21 cellular contexts compared by ENCODE assay signal in the genomic region with DNA sequence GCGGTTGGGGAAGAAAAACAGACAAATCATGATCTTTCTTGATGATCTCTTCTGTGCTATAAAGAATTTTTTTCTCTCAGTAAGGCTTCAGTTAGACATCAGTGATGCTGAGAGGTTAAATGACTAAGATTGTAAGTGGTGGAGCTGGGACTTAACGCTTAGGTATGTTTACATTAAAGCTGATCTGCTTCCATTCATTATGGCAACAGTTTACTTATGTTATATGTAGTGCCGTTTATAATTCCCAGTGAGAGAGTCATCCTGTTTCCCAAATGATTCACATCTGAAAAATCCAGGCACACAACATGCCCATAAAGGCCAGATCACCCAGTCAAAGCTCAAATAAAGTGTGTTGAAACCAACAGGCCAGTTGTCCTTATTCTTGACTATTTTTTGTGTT. TPM values are rescaled to one million over a fixed set of nuclear protein-coding genes. Genes with fewer than 3 reads are reported as not detected.
A peak's percentile ranks its signal among the peaks of the same experiment; 100 is the strongest.
DNase-seq lines count a peak whose midpoint lies in the region; ATAC-seq and TF ChIP-seq lines count a peak whose summit lies in the region.
"Had no signal": no experiment of that assay in that cellular context is flagged by ENCODE, and none has a peak within 500 bp of the region (broad histone marks: within the 10 kb centered on the region; RNA-seq: fewer than 3 reads in every experiment).

No MANE protein-coding gene starts in this region.

- intact Hi-C loops in cardiac septum (cut with DNase I) = no loop called here

- H3K9me3 Mint-ChIP-seq in activated T-cell treated with anti-CD3 and anti-CD28 coated beads, Interleukin-2, amount 50 U/mL, for 4 hours = no peaks in the 10 kb centered on the region
- H3K9me3 Mint-ChIP-seq: T-helper 2 cell treated with Interferon-gamma antibody and Interleukin-4, amounts not matched to agents 5 μg/mL and 100 μg/mL, for 36 hours had no signal

- no peak overlapping the region for H3K4me3 Mint-ChIP-seq in activated T-cell treated with anti-CD3 and anti-CD28 coated beads, Interleukin-2, amount 50 U/mL, for 4 hours
- H3K4me3 Mint-ChIP-seq: T-helper 2 cell treated with Interferon-gamma antibody and Interleukin-4, amounts not matched to agents 5 μg/mL and 100 μg/mL, for 36 hours had no signal

- H3K27me3 Mint-ChIP-seq in activated T-cell treated with anti-CD3 and anti-CD28 coated beads, Interleukin-2, amount 50 U/mL, for 4 hours (ENCODE audit: low read depth) = no peaks in the 10 kb centered on the region

- H3K4me1 ChIP-seq in ACC112 (ENCODE audit: control insufficient read depth, insufficient read depth, low read length, unreplicated experiment) (no peaks in the 10 kb centered on the region), foreskin keratinocyte (no peaks in the 10 kb centered on the region), MM.1S (ENCODE audit: low read length) (no peaks in the 10 kb centered on the region)
- H3K4me1 ChIP-seq: Caco-2, tibial artery had no signal

- no peaks in the 10 kb centered on the region for H3K36me3 Mint-ChIP-seq in activated T-cell treated with anti-CD3 and anti-CD28 coated beads, Interleukin-2, amount 50 U/mL, for 4 hours (ENCODE audit: insufficient read depth)

- H4K20me1 ChIP-seq in MM.1S (ENCODE audit: insufficient read depth, low read length) = no peaks in the 10 kb centered on the region

- H3K4me3 ChIP-seq in ACC112 (ENCODE audit: low read depth, low read length) (no peak overlapping the region), HFF-Myc (replicated peaks; ENCODE audit: low read depth, low read length) (no peak overlapping the region), H7 (ENCODE audit: insufficient read depth, low read depth, low read length) (no peak overlapping the region), MM.1S (ENCODE audit: low read length) (no peak overlapping the region)
- H3K4me3 ChIP-seq: tibial artery had no signal

- TF ChIP-seq CTCF in HFF-Myc (IDR thresholded peaks at IDR 0.05; ENCODE audit: low read depth, low read length, missing control alignments) (no peak), foreskin keratinocyte (conservative IDR thresholded peaks at IDR 0.05) (no peak), MM.1S (IDR thresholded peaks at IDR 0.05; ENCODE audit: low read length) (no peak)

- H3K27me3 ChIP-seq in ACC112 (ENCODE audit: insufficient read depth, low read length) (no peaks in the 10 kb centered on the region), foreskin keratinocyte (no peaks in the 10 kb centered on the region), H7 (ENCODE audit: control insufficient read depth, insufficient read depth, low read length) (no peaks in the 10 kb centered on the region), MM.1S (replicated peaks; ENCODE audit: insufficient read depth, low read length) (no peaks in the 10 kb centered on the region)
- H3K27me3 ChIP-seq: tibial artery had no signal

- no peaks in the 10 kb centered on the region for H3K9me3 ChIP-seq in MM.1S (replicated peaks; ENCODE audit: insufficient read depth, low read length)
- H3K9me3 ChIP-seq: Caco-2 had no signal

- no peak overlapping the region for H3K9ac ChIP-seq in MM.1S (ENCODE audit: low read length)

- DNase-seq in HFF-Myc (ENCODE audit: extremely low read depth, low read depth) (peak; percentile 20), amniotic stem cell (lab: John Stamatoyannopoulos, UW) (peak; percentile 2), foreskin keratinocyte (peak; percentile 67 to 78), H7 (no peak), MM.1S (no peak), cardiac septum (ENCODE audit: low spot score) (no peak)
- no peak for DNase-seq in activated T-cell treated with anti-CD3 and anti-CD28 coated beads, Interleukin-2, amount 50 U/mL, for 4 hours
- DNase-seq: activated CD4-positive, CD25-positive, alpha-beta regulatory T cell treated with anti-CD3 and anti-CD28 coated beads, Interleukin-2, amount 50 U/mL, for 72 hours; activated naive CD4-positive, alpha-beta T cell treated with anti-CD3 and anti-CD28 coated beads, Interleukin-2, amount 50 U/mL, for 16 hours; Caco-2; GF-D8; glutamatergic neuron; islet precursor cell; Karpas-422; NCI-H446; tibial artery had no signal

- H3K79me2 ChIP-seq in ACC112 (ENCODE audit: control insufficient read depth, insufficient read depth, low read length, unreplicated experiment) = no peaks in the 10 kb centered on the region
- no peaks in the 10 kb centered on the region for H3K79me2 ChIP-seq in MM.1S (ENCODE audit: low read length)

- ATAC-seq in foreskin keratinocyte = peak; percentile 61
- ATAC-seq in activated T-cell treated with anti-CD3 and anti-CD28 coated beads, Interleukin-2, amount 50 U/mL, for 4 hours = no peak
- ATAC-seq: sciatic nerve had no signal

- H3K27ac ChIP-seq in ACC112 (ENCODE audit: low read depth, low read length) (peak overlapping the region; percentile 45), foreskin keratinocyte (no peak overlapping the region), MM.1S (ENCODE audit: low read length) (no peak overlapping the region)
- H3K27ac ChIP-seq: tibial artery had no signal

- H3F3A ChIP-seq in MM.1S (ENCODE audit: insufficient read depth, low read length) = no peaks in the 10 kb centered on the region

- H3K36me3 ChIP-seq in ACC112 (ENCODE audit: insufficient read depth, low read length) = no peaks in the 10 kb centered on the region
- no peaks in the 10 kb centered on the region for H3K36me3 ChIP-seq in H7 (replicated peaks; ENCODE audit: control insufficient read depth, insufficient read depth, low read length)
- H3K36me3 ChIP-seq in MM.1S (replicated peaks; ENCODE audit: insufficient read depth, low read length) = no peaks in the 10 kb centered on the region
- H3K36me3 ChIP-seq: tibial artery had no signal

- H3K4me2 ChIP-seq in MM.1S (ENCODE audit: low read depth, low read length) = no peak overlapping the region

- H3K9me2 ChIP-seq in MM.1S (replicated peaks; ENCODE audit: insufficient read depth, low read length) = no peaks in the 10 kb centered on the region

- H3K4me1 Mint-ChIP-seq in activated T-cell treated with anti-CD3 and anti-CD28 coated beads, Interleukin-2, amount 50 U/mL, for 4 hours (ENCODE audit: low read depth) = no peaks in the 10 kb centered on the region

- no peak overlapping the region for H2AFZ ChIP-seq in ACC112 (ENCODE audit: low read length, unreplicated experiment)
- H2AFZ ChIP-seq in MM.1S (ENCODE audit: low read length) = no peak overlapping the region

RNA-seq across cellular contexts. Expression of a gene that starts 50.1 kb away (rescaled TPM):
- total RNA-seq in foreskin keratinocyte (not detected in 2 replicates), cardiac septum (not detected)
- polyA plus RNA-seq in foreskin keratinocyte = not detected in 2 replicates
- total RNA-seq in H7 (2014; rRNA removed; shearing (Covaris generic)) = 1.5 and 3.9 TPM in 2 replicates
- under 1 TPM in 2 of 3 donors, not detected in 1; 0.47 to 0.56 TPM for total RNA-seq in activated T-cell treated with anti-CD3 and anti-CD28 coated beads, Interleukin-2, amount 50 U/mL, for 4 hours
- total RNA-seq: A172, Caco-2, mesenteric fat pad, sciatic nerve had no signal

Comparison
In these comparisons a context has a peak if more than half of its experiments do, and no peak if none do; other contexts are left out.
1. DNase-seq: peak in HFF-Myc (single experiment), amniotic stem cell (single experiment) and foreskin keratinocyte (2 of 2); none in H7 (single experiment), MM.1S (single experiment), activated T-cell treated with anti-CD3 and anti-CD28 coated beads, Interleukin-2, amount 50 U/mL, for 4 hours (single experiment) and cardiac septum (single experiment).